8 cellular contexts compared by ENCODE assay signal in genomic region chr19:49592486-49593232, GRCh38. TPM values are rescaled to one million over a fixed set of nuclear protein-coding genes. Genes with fewer than 3 reads are reported as not detected.
DNase-seq lines count a peak whose midpoint lies in the region; ATAC-seq and TF ChIP-seq lines count a peak whose summit lies in the region.

No MANE protein-coding gene starts in this region.

- H3K9me3 Mint-ChIP-seq in activated T-cell treated with anti-CD3 and anti-CD28 coated beads, Interleukin-2, amount 50 U/mL, for 72 hours = no peaks in the 10 kb centered on the region

- H3K9ac ChIP-seq in DND-41 (ENCODE audit: low read depth, low read length) (peak overlapping the region; percentile 90), KMS-11 (peak overlapping the region; percentile 78; the same call in 1 of the 2 replicates), smooth muscle cell (ENCODE audit: low read depth) (peak overlapping the region; percentile 68)

- peaks cover 44% of the 10 kb centered on the region for H3K4me1 Mint-ChIP-seq in activated T-cell treated with anti-CD3 and anti-CD28 coated beads, Interleukin-2, amount 50 U/mL, for 72 hours (ENCODE audit: low read depth)

- DNase-seq in DND-41 (peak; percentile 42), smooth muscle cell (lab: John Stamatoyannopoulos, UW; ENCODE audit: unreplicated experiment) (no peak), NCI-H1092 treated with DMSO at 0.1 percent for 48 hours (lab: John Stamatoyannopoulos, UW) (no peak), iPS-NIHi11 (ENCODE audit: low spot score) (no peak)
- peak in 1 of 2 donors; percentile 35 for DNase-seq in activated T-cell treated with anti-CD3 and anti-CD28 coated beads, Interleukin-2, amount 50 U/mL, for 72 hours

- TF ChIP-seq CTCF in DND-41 (IDR thresholded peaks at IDR 0.05; ENCODE audit: borderline replicate concordance, extremely low read depth, low read length, poor library complexity, severe bottlenecking) (no peak), KMS-11 (conservative IDR thresholded peaks at IDR 0.05; ENCODE audit: low read depth, low read length) (no peak), smooth muscle cell (IDR thresholded peaks at IDR 0.05; ENCODE audit: borderline replicate concordance, insufficient read depth, poor library complexity, severe bottlenecking) (no peak)

- ATAC-seq in DND-41 (ENCODE audit: insufficient read depth, low read depth) = no peak
- ATAC-seq in activated T-cell treated with anti-CD3 and anti-CD28 coated beads, Interleukin-2, amount 50 U/mL, for 72 hours (replicated peaks in 1 of 2) = no peak
- ATAC-seq in HG03135 (IDR thresholded peaks at IDR 0.05; ENCODE audit: unreplicated experiment) = no peak

- H3K27me3 Mint-ChIP-seq in activated T-cell treated with anti-CD3 and anti-CD28 coated beads, Interleukin-2, amount 50 U/mL, for 72 hours (ENCODE audit: low read depth) = no peaks in the 10 kb centered on the region

- peak overlapping the region; percentile 34 for H3K27ac Mint-ChIP-seq in activated T-cell treated with anti-CD3 and anti-CD28 coated beads, Interleukin-2, amount 50 U/mL, for 72 hours

- H3K4me3 ChIP-seq in DND-41 (ENCODE audit: low read depth in 1 of 2, low read length in 2 of 2) (peak overlapping the region; percentile 97 to 100; a peak in 3 of 4 replicates), KMS-11 (IDR thresholded peaks at IDR 0.05; ENCODE audit: insufficient read depth, low read depth, low read length) (no peak overlapping the region), iPS-11a (ENCODE audit: low read depth, low read length) (peak overlapping the region; percentile 89), smooth muscle cell (peak overlapping the region; percentile 85)

- H3K36me3 Mint-ChIP-seq in activated T-cell treated with anti-CD3 and anti-CD28 coated beads, Interleukin-2, amount 50 U/mL, for 72 hours (ENCODE audit: insufficient read depth in 2 of 2) = peaks cover 0 to 9% of the 10 kb centered on the region in 2 donors

- H3K9me3 ChIP-seq in DND-41 (ENCODE audit: insufficient read depth, low read length, severe bottlenecking) (no peaks in the 10 kb centered on the region), smooth muscle cell (replicated peaks; ENCODE audit: low read depth) (no peaks in the 10 kb centered on the region)

- H3K36me3 ChIP-seq in DND-41 (ENCODE audit: insufficient read depth, low read length) = peaks cover 49% of the 10 kb centered on the region
- no peaks in the 10 kb centered on the region for H3K36me3 ChIP-seq in KMS-11 (ENCODE audit: insufficient read depth)
- no peaks in the 10 kb centered on the region for H3K36me3 ChIP-seq in smooth muscle cell (ENCODE audit: low read depth)

- H4K20me1 ChIP-seq in DND-41 (ENCODE audit: insufficient read depth, low read length) = peaks cover 51% of the 10 kb centered on the region
- no peaks in the 10 kb centered on the region for H4K20me1 ChIP-seq in KMS-11 (ENCODE audit: insufficient read depth)
- peaks cover 35% of the 10 kb centered on the region for H4K20me1 ChIP-seq in smooth muscle cell (ENCODE audit: low read depth)

- H3K27me3 ChIP-seq in DND-41 (ENCODE audit: insufficient read depth, low read length, poor library complexity) = no peaks in the 10 kb centered on the region
- no peaks in the 10 kb centered on the region for H3K27me3 ChIP-seq in KMS-11 (ENCODE audit: insufficient read depth, low read depth)
- no peaks in the 10 kb centered on the region for H3K27me3 ChIP-seq in smooth muscle cell (ENCODE audit: low read depth)

- H3K27ac ChIP-seq in DND-41 (ENCODE audit: low read length) (peak overlapping the region; percentile 93), KMS-11 (no peak overlapping the region; the same call in 1 of the 2 replicates), smooth muscle cell (ENCODE audit: low read depth) (peak overlapping the region; percentile 35)

- peak overlapping the region; percentile 78; the same call in 1 of the 2 replicates for H2AFZ ChIP-seq in DND-41 (ENCODE audit: low read depth, low read length)
- no peak overlapping the region for H2AFZ ChIP-seq in KMS-11 (ENCODE audit: low read depth)
- no peak overlapping the region for H2AFZ ChIP-seq in smooth muscle cell (ENCODE audit: low read depth)

- H3K4me2 ChIP-seq in DND-41 (ENCODE audit: insufficient read depth, low read length) (peak overlapping the region; percentile 90), KMS-11 (peak overlapping the region; percentile 72), smooth muscle cell (peak overlapping the region; percentile 95)

- WGBS in smooth muscle cell (ENCODE audit: low lambda C conversion rate) = 3% methylated on average over 28 of the region's 28 CpGs

- H3F3A ChIP-seq in smooth muscle cell (ENCODE audit: low read depth) = peaks cover 8% of the 10 kb centered on the region

- H3K4me3 Mint-ChIP-seq in activated T-cell treated with anti-CD3 and anti-CD28 coated beads, Interleukin-2, amount 50 U/mL, for 72 hours = peak overlapping the region; percentile 90 to 96

- peaks cover 23% of the 10 kb centered on the region for H3K4me1 ChIP-seq in DND-41 (ENCODE audit: insufficient read depth, low read length)
- H3K4me1 ChIP-seq in KMS-11 (ENCODE audit: low read depth, poor library complexity, severe bottlenecking) = peaks cover 30% of the 10 kb centered on the region
- H3K4me1 ChIP-seq in smooth muscle cell (ENCODE audit: low read depth) = no peaks in the 10 kb centered on the region

- H3K79me2 ChIP-seq in DND-41 (ENCODE audit: insufficient read depth, low read length) (peaks cover 60% of the 10 kb centered on the region), KMS-11 (ENCODE audit: insufficient read depth, low read depth) (peaks cover 18% of the 10 kb centered on the region; the same call in 1 of the 2 replicates), smooth muscle cell (ENCODE audit: low read depth) (peaks cover 31% of the 10 kb centered on the region)

RNA-seq across cellular contexts. Expression of gene PRR12, which starts 1.7 kb away (rescaled TPM):
- 10 to 100 TPM; 23.9 to 24.6 TPM for total RNA-seq in activated T-cell treated with anti-CD3 and anti-CD28 coated beads, Interleukin-2, amount 50 U/mL, for 72 hours
- 2.9 and 4.5 TPM in 2 replicates for total RNA-seq in smooth muscle cell
- 1.7 and 3.2 TPM in 2 replicates for polyA plus RNA-seq in smooth muscle cell

RNA-seq across cellular contexts. Expression of gene PRRG2, which starts 11.5 kb away (rescaled TPM):
- 1 to 10 TPM in 1 of 2 donors, under 1 TPM in 1; 0.88 to 1.1 TPM for total RNA-seq in activated T-cell treated with anti-CD3 and anti-CD28 coated beads, Interleukin-2, amount 50 U/mL, for 72 hours
- 13.5 TPM in 1 of 2 replicates, not detected in the other for total RNA-seq in smooth muscle cell
- 0.24 and 1.0 TPM in 2 replicates for polyA plus RNA-seq in smooth muscle cell

RNA-seq across cellular contexts. Expression of gene NOSIP, which starts 12.3 kb away (rescaled TPM):
- 10 to 100 TPM; 66.0 to 72.7 TPM for total RNA-seq in activated T-cell treated with anti-CD3 and anti-CD28 coated beads, Interleukin-2, amount 50 U/mL, for 72 hours
- 45.0 and 55.5 TPM in 2 replicates for total RNA-seq in smooth muscle cell
- 95.7 and 134 TPM in 2 replicates for polyA plus RNA-seq in smooth muscle cell

RNA-seq across cellular contexts. Expression of gene RRAS, which starts 47.3 kb away (rescaled TPM):
- 10 to 100 TPM; 11.3 to 13.5 TPM for total RNA-seq in activated T-cell treated with anti-CD3 and anti-CD28 coated beads, Interleukin-2, amount 50 U/mL, for 72 hours
- total RNA-seq in smooth muscle cell = 82.3 and 86.5 TPM in 2 replicates
- 224 and 248 TPM in 2 replicates for polyA plus RNA-seq in smooth muscle cell

RNA-seq across cellular contexts. Expression of gene SCAF1, which starts 49.4 kb away (rescaled TPM):
- 10 to 100 TPM; 57.7 to 60.1 TPM for total RNA-seq in activated T-cell treated with anti-CD3 and anti-CD28 coated beads, Interleukin-2, amount 50 U/mL, for 72 hours
- total RNA-seq in smooth muscle cell = 7.9 and 10.2 TPM in 2 replicates
- 12.1 and 15.9 TPM in 2 replicates for polyA plus RNA-seq in smooth muscle cell
